19 cellular contexts compared by ENCODE assay signal in genomic region chr21:41241341-41241740, GRCh38.
DNase-seq lines count a peak whose midpoint lies in the region; ATAC-seq and TF ChIP-seq lines count a peak whose summit lies in the region.
"Had no signal": no experiment of that assay in that cellular context is flagged by ENCODE, and none has a peak within 500 bp of the region (broad histone marks: within the 10 kb centered on the region; RNA-seq: fewer than 3 reads in every experiment).

No MANE protein-coding gene starts in this region.

- H3K27me3 ChIP-seq in colonic mucosa (no peaks in the 10 kb centered on the region), transverse colon (no peaks in the 10 kb centered on the region)
- H3K27me3 ChIP-seq: BE2C had no signal

- no peaks in the 10 kb centered on the region for H3K36me3 ChIP-seq in colonic mucosa
- H3K36me3 ChIP-seq in transverse colon: peaks cover 0 to 10% (median 0%) of the 10 kb centered on the region in 4 donors
- H3K36me3 ChIP-seq: BE2C had no signal

- 69 to 95% methylated on average over 3 to 8 of the region's 8 CpGs for WGBS in transverse colon (ENCODE audit: low coverage in 1 of 2), 2 donors

- DNase-seq in NCI-H187 treated with DMSO at 0.1 percent for 48 hours (lab: John Stamatoyannopoulos, UW) (peak; percentile 58), NCI-H2107 treated with DMSO at 0.1 percent for 48 hours (lab: John Stamatoyannopoulos, UW; ENCODE audit: unreplicated experiment) (peak; percentile 5), colonic mucosa (peak; percentile 13), omental fat pad (ENCODE audit: low spot score) (no peak), DMS53 treated with DMSO at 0.1 percent for 48 hours (lab: John Stamatoyannopoulos, UW; ENCODE audit: unreplicated experiment) (no peak), NCI-H524 (lab: John Stamatoyannopoulos, UW) (no peak), transverse colon (no peak)
- DNase-seq: BE2C; CD4-positive, alpha-beta memory T cell; EL; H9; Karpas-422; NCI-H1417 treated with DMSO at 0.1 percent for 48 hours; NCI-H2171 treated with DMSO at 0.1 percent for 48 hours; NCI-H526; PC-9; SK-N-SH; T-helper 1 cell had no signal

- H3K27ac ChIP-seq in colonic mucosa: no peak overlapping the region
- no peak overlapping the region for H3K27ac ChIP-seq in transverse colon
- H3K27ac ChIP-seq: PC-9 had no signal

- in situ Hi-C loops in transverse colon (cut with MboI; ENCODE audit: low pct_ligation_motif_present in 1 of 4, low pct_unique_long_range_greater_than_20kb in 1 of 4, low sequenced_read_pairs in 3 of 4): no loop called here

- no peak overlapping the region for H3K9ac ChIP-seq in colonic mucosa (ENCODE audit: low read depth in 2 of 2, low read length in 2 of 2)
- H3K9ac ChIP-seq: SK-N-SH had no signal

- intact Hi-C loops in colonic mucosa (cut with DNase I): no loop called here
- intact Hi-C loops in transverse colon (cut with DNase I; ENCODE audit: low total_unique reads): no loop called here

- H3K4me1 ChIP-seq in colonic mucosa (no peaks in the 10 kb centered on the region), transverse colon (peaks cover 0 to 10% (median 7%) of the 10 kb centered on the region in 4 donors)
- H3K4me1 ChIP-seq: BE2C had no signal

- no peak for TF ChIP-seq EP300 in transverse colon (IDR thresholded peaks at IDR 0.05; ENCODE audit: low read depth)

- TF ChIP-seq POLR2A in transverse colon (IDR thresholded peaks at IDR 0.05): no peak

- no peak overlapping the region for H3K4me3 ChIP-seq in colonic mucosa
- no peak overlapping the region for H3K4me3 ChIP-seq in transverse colon
- H3K4me3 ChIP-seq: PC-9 had no signal

- TF ChIP-seq CTCF in colonic mucosa (IDR thresholded peaks at IDR 0.05) (no peak), omental fat pad (IDR thresholded peaks at IDR 0.05) (no peak), transverse colon (IDR thresholded peaks at IDR 0.05) (no peak)

- H3K9me3 ChIP-seq in colonic mucosa: no peaks in the 10 kb centered on the region
- H3K9me3 ChIP-seq in transverse colon: no peaks in the 10 kb centered on the region
- H3K9me3 ChIP-seq: BE2C, SK-N-SH had no signal

- peak; percentile 38 for ATAC-seq in omental fat pad (ENCODE audit: low FRiP score)
- ATAC-seq: HepG2 had no signal

Comparison
In these comparisons a context has a peak if more than half of its experiments do, and no peak if none do; other contexts are left out.
1. DNase-seq: peak in NCI-H187 treated with DMSO at 0.1 percent for 48 hours (single experiment), NCI-H2107 treated with DMSO at 0.1 percent for 48 hours (single experiment) and colonic mucosa (single experiment); none in omental fat pad (single experiment), DMS53 treated with DMSO at 0.1 percent for 48 hours (single experiment), NCI-H524 (0 of 2) and transverse colon (single experiment).